ENCODE assay signal across 15 cellular contexts in genomic region chr4:5883916-5884315, GRCh38. TPM values are rescaled to one million over a fixed set of nuclear protein-coding genes. Genes with fewer than 3 reads are reported as not detected.
"Had no signal": no experiment of that assay in that cellular context is flagged by ENCODE, and none has a peak within 500 bp of the region (broad histone marks: within the 10 kb centered on the region; RNA-seq: fewer than 3 reads in every experiment).

No MANE protein-coding gene starts in this region.

- DNase-seq: activated CD4-positive, alpha-beta memory T cell treated with anti-CD3 and anti-CD28 coated beads for 36 hours; activated naive CD4-positive, alpha-beta T cell treated with anti-CD3 and anti-CD28 coated beads, Interleukin-2, amount 50 U/mL, for 16 hours; activated T-cell treated with anti-CD3 and anti-CD28 coated beads, Interleukin-2, amount 50 U/mL, for 24 hours; dermis blood vessel endothelial cell; effector memory CD8-positive, alpha-beta T cell; heart left ventricle; immature natural killer cell; left cardiac atrium; lower lobe of right lung; ovary; stimulated activated CD4-positive, alpha-beta T cell treated with anti-CD3 and anti-CD28 coated beads, Interleukin-12 subunit alpha, Interleukin-12 subunit beta, amount 100 ng/mL, for 4 hours; stimulated activated CD4-positive, alpha-beta T cell treated with anti-CD3 and anti-CD28 coated beads, Interleukin-2, amount 100 ng/mL, for 24 hours; stomach; T-helper 9 cell had no signal

- ATAC-seq: effector memory CD8-positive, alpha-beta T cell; heart left ventricle; left cardiac atrium; lower lobe of right lung had no signal

- H3K9me3 ChIP-seq: heart left ventricle, lower lobe of right lung, ovary, stomach, thoracic aorta had no signal

- H3K4me3 ChIP-seq: heart left ventricle, lower lobe of right lung, ovary, stomach, thoracic aorta had no signal

- H3K27me3 ChIP-seq: ovary had no signal

- H3K36me3 ChIP-seq: heart left ventricle, lower lobe of right lung, ovary, stomach, thoracic aorta had no signal

- H3K27ac ChIP-seq: heart left ventricle, lower lobe of right lung, ovary, stomach, thoracic aorta had no signal

RNA-seq across cellular contexts. Expression of gene CRMP1, which starts 9.0 kb away (rescaled TPM):
- total RNA-seq: activated CD4-positive, alpha-beta memory T cell treated with anti-CD3 and anti-CD28 coated beads for 36 hours had no signal
- polyA plus RNA-seq: immature natural killer cell had no signal
